Comparison of ENCODE assay signal across 1 cellular context in genomic region chr20:11266571-11266970, GRCh38.
TF ChIP-seq lines count a peak whose summit lies in the region.

No MANE protein-coding gene starts in this region.

TF ChIP-seq in IMR-90, 13 proteins besides CTCF, POLR2A, EP300 and RAD21:
- TF ChIP-seq RCOR1 (IDR thresholded peaks at IDR 0.05; ENCODE audit: insufficient replicate concordance, low read length) (no peak), NFE2L2 (IDR thresholded peaks at IDR 0.05; ENCODE audit: low read depth, low read length) (no peak), MXI1 (IDR thresholded peaks at IDR 0.05; ENCODE audit: borderline replicate concordance, low read depth, low read length) (no peak), BHLHE40 (IDR thresholded peaks at IDR 0.05; ENCODE audit: low read depth, low read length) (no peak), CHD1 (IDR thresholded peaks at IDR 0.05; ENCODE audit: low read depth, low read length) (no peak), RFX5 (IDR thresholded peaks at IDR 0.05; ENCODE audit: low read depth, low read length) (no peak), FOS (IDR thresholded peaks at IDR 0.05; ENCODE audit: low read depth, low read length) (no peak), MAZ (IDR thresholded peaks at IDR 0.05; ENCODE audit: borderline replicate concordance, low read depth, low read length) (no peak), ELK1 (IDR thresholded peaks at IDR 0.05; ENCODE audit: borderline replicate concordance, low read depth, low read length) (no peak), SMC3 (IDR thresholded peaks at IDR 0.05; ENCODE audit: low read depth, low read length) (no peak), USF2 (IDR thresholded peaks at IDR 0.05; ENCODE audit: low read depth, low read length) (no peak), CEBPB (IDR thresholded peaks at IDR 0.05; ENCODE audit: low read depth, low read length) (no peak), MAFK (IDR thresholded peaks at IDR 0.05; ENCODE audit: low read depth, low read length) (no peak)
